1 cellular context compared by ENCODE assay signal in the genomic region with DNA sequence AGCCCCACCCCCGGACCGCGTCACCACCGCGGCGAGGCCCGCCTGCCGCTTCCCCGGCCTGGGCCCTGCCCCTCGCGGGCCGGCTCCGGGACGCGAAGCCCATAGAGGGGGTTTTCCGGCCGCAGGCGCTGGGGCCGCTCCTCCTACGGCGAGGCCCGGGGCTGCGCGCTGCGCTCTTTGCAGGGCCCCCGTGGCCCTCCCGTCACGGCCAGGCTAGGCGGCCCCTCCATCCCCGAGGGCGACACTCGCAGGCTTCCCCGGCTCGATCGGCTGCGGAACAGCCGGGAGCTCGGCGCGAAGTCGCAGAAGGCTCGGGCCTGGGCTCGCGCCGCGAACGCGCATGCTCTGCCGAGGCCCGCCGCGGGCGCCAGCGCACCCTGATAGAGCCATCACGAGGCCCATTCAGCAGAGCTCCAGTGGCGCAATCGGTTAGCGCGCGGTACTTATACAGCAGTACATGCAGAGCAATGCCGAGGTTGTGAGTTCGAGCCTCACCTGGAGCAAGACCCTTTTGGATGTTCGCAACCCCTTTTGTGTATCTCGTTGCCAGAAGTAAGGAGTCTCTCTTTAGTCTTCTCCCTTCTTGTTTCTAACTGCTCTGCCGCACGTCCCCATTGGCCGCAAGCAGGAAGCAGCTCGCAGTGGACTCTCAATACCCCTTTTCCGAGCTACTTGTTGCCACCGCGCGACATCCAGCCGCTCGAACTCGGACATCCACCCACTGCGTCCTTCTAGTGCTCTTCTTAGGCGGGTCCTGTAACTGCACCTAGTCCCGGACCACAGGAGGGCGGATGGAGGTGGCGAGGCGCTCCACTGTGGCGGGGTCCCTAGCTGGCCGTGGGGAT.
TF ChIP-seq lines count a peak whose summit lies in the region.

No MANE protein-coding gene starts in this region.

TF ChIP-seq in K562, 482 proteins besides CTCF, POLR2A, EP300 and RAD21 (continued from another document and continues in another):
- no peak for TF ChIP-seq CCAR2 (IDR thresholded peaks at IDR 0.05; ENCODE audit: low read depth, low read length)
- no peak for TF ChIP-seq RAD51 (IDR thresholded peaks at IDR 0.05; ENCODE audit: borderline replicate concordance, low read depth)
- TF ChIP-seq, protein P1, sequence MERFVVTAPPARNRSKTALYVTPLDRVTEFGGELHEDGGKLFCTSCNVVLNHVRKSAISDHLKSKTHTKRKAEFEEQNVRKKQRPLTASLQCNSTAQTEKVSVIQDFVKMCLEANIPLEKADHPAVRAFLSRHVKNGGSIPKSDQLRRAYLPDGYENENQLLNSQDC (CRISPR knock-in tag; IDR thresholded peaks at IDR 0.05), result 0 out of 2 replicates have a peak, but pooled peaks have one; percentile 63
- TF ChIP-seq, protein P2, sequence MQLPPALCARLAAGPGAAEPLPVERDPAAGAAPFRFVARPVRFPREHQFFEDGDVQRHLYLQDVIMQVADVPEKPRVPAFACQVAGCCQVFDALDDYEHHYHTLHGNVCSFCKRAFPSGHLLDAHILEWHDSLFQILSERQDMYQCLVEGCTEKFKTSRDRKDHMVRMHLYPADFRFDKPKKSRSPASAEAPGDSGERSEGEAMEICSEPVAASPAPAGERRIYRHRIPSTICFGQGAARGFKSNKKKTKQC (CRISPR knock-in tag; IDR thresholded peaks at IDR 0.05), result peak; percentile 76; the same call in 1 of the 2 replicates
- TF ChIP-seq RFX5 (IDR thresholded peaks at IDR 0.05; ENCODE audit: low read depth, low read length), result peak; percentile 72; the same call in 1 of the 2 replicates
- TF ChIP-seq PTBP1 (IDR thresholded peaks at IDR 0.05; ENCODE audit: low read depth, low read length), result 0 out of 2 replicates have a peak, but pooled peaks have one; percentile 26
- TF ChIP-seq SMAD2 (IDR thresholded peaks at IDR 0.05; ENCODE audit: low read depth, low read length), result no peak
- no peak for TF ChIP-seq ZBED1 (IDR thresholded peaks at IDR 0.05)
- TF ChIP-seq SNIP1 (IDR thresholded peaks at IDR 0.05; ENCODE audit: low read depth), result peak; percentile 58; the same call in 1 of the 2 replicates
- 0 out of 2 replicates have a peak, but pooled peaks have one; percentile 73 for TF ChIP-seq PRMT5 (CRISPR knock-in tag; IDR thresholded peaks at IDR 0.05)
- peak; percentile 47; the same call in 1 of the 2 replicates for TF ChIP-seq SMARCE1 (IDR thresholded peaks at IDR 0.05)
- 0 out of 2 replicates have a peak, but pooled peaks have one; percentile 22 for TF ChIP-seq HLTF (IDR thresholded peaks at IDR 0.05)
- no peak for TF ChIP-seq ETV6 (IDR thresholded peaks at IDR 0.05; ENCODE audit: borderline replicate concordance in 1 of 2, low read depth in 2 of 2, low read length in 1 of 2)
- peak; percentile 77; the same call in 1 of the 2 replicates for TF ChIP-seq ETV6 (CRISPR knock-in tag; IDR thresholded peaks at IDR 0.05; ENCODE audit: borderline replicate concordance)
- peak; percentile 14 for TF ChIP-seq NEUROD1 (IDR thresholded peaks at IDR 0.05; ENCODE audit: borderline replicate concordance, low read depth, low read length, partially characterized antibody)
- TF ChIP-seq FOXM1 (IDR thresholded peaks at IDR 0.05; ENCODE audit: low read depth), result no peak
- TF ChIP-seq FOXM1 (CRISPR knock-in tag; IDR thresholded peaks at IDR 0.05; ENCODE audit: low read depth), result peak; percentile 72; the same call in 1 of the 2 replicates
- no peak for TF ChIP-seq ZNF696 (CRISPR knock-in tag; conservative IDR thresholded peaks at IDR 0.05)
- no peak for TF ChIP-seq STAT5B (CRISPR knock-in tag; IDR thresholded peaks at IDR 0.05)
- peak; percentile 66 for TF ChIP-seq DPF2 (IDR thresholded peaks at IDR 0.05)
- no peak for TF ChIP-seq SETDB1 (IDR thresholded peaks at IDR 0.05; ENCODE audit: low read length)
- TF ChIP-seq, protein P3, sequence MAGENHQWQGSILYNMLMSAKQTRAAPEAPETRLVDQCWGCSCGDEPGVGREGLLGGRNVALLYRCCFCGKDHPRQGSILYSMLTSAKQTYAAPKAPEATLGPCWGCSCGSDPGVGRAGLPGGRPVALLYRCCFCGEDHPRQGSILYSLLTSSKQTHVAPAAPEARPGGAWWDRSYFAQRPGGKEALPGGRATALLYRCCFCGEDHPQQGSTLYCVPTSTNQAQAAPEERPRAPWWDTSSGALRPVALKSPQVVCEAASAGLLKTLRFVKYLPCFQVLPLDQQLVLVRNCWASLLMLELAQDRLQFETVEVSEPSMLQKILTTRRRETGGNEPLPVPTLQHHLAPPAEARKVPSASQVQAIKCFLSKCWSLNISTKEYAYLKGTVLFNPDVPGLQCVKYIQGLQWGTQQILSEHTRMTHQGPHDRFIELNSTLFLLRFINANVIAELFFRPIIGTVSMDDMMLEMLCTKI (IDR thresholded peaks at IDR 0.05; ENCODE audit: partially characterized antibody), result no peak
- no peak for TF ChIP-seq PRPF4 (IDR thresholded peaks at IDR 0.05; ENCODE audit: insufficient read depth, low read depth, low read length, poor library complexity, severe bottlenecking)
- TF ChIP-seq STAG1 (CRISPR knock-in tag; IDR thresholded peaks at IDR 0.05; ENCODE audit: borderline replicate concordance), result no peak
- TF ChIP-seq FOXK1 (CRISPR knock-in tag; IDR thresholded peaks at IDR 0.05; ENCODE audit: borderline replicate concordance), result peak; percentile 52; the same call in 1 of the 2 replicates
- TF ChIP-seq KDM4B (IDR thresholded peaks at IDR 0.05; ENCODE audit: borderline replicate concordance in 2 of 2, low read depth in 1 of 2), result no peak
- TF ChIP-seq NFE2 (IDR thresholded peaks at IDR 0.05; ENCODE audit: low read depth), result 0 out of 2 replicates have a peak, but pooled peaks have one; percentile 19
- TF ChIP-seq, protein P4, sequence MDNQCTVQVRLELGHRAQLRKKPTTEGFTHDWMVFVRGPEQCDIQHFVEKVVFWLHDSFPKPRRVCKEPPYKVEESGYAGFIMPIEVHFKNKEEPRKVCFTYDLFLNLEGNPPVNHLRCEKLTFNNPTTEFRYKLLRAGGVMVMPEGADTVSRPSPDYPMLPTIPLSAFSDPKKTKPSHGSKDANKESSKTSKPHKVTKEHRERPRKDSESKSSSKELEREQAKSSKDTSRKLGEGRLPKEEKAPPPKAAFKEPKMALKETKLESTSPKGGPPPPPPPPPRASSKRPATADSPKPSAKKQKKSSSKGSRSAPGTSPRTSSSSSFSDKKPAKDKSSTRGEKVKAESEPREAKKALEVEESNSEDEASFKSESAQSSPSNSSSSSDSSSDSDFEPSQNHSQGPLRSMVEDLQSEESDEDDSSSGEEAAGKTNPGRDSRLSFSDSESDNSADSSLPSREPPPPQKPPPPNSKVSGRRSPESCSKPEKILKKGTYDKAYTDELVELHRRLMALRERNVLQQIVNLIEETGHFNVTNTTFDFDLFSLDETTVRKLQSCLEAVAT (IDR thresholded peaks at IDR 0.05), result 0 out of 4 replicates have a peak, but pooled peaks have one; percentile 16 to 50
- TF ChIP-seq MAFG (tag; conservative IDR thresholded peaks at IDR 0.05), result no peak
- peak; percentile 84 for TF ChIP-seq XRCC5 (IDR thresholded peaks at IDR 0.05; ENCODE audit: low read depth, low read length)
- TF ChIP-seq ZC3H4 (CRISPR knock-in tag; IDR thresholded peaks at IDR 0.05; ENCODE audit: borderline replicate concordance), result no peak
- no peak for TF ChIP-seq KHSRP (IDR thresholded peaks at IDR 0.05)
- no peak for TF ChIP-seq TEAD2 (tag; IDR thresholded peaks at IDR 0.05)
- TF ChIP-seq, protein P5, sequence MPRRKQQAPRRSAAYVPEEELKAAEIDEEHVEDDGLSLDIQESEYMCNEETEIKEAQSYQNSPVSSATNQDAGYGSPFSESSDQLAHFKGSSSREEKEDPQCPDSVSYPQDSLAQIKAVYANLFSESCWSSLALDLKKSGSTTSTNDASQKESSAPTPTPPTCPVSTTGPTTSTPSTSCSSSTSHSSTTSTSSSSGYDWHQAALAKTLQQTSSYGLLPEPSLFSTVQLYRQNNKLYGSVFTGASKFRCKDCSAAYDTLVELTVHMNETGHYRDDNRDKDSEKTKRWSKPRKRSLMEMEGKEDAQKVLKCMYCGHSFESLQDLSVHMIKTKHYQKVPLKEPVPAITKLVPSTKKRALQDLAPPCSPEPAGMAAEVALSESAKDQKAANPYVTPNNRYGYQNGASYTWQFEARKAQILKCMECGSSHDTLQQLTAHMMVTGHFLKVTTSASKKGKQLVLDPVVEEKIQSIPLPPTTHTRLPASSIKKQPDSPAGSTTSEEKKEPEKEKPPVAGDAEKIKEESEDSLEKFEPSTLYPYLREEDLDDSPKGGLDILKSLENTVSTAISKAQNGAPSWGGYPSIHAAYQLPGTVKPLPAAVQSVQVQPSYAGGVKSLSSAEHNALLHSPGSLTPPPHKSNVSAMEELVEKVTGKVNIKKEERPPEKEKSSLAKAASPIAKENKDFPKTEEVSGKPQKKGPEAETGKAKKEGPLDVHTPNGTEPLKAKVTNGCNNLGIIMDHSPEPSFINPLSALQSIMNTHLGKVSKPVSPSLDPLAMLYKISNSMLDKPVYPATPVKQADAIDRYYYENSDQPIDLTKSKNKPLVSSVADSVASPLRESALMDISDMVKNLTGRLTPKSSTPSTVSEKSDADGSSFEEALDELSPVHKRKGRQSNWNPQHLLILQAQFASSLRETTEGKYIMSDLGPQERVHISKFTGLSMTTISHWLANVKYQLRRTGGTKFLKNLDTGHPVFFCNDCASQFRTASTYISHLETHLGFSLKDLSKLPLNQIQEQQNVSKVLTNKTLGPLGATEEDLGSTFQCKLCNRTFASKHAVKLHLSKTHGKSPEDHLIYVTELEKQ (CRISPR knock-in tag; IDR thresholded peaks at IDR 0.05), result no peak
- TF ChIP-seq, protein P6, sequence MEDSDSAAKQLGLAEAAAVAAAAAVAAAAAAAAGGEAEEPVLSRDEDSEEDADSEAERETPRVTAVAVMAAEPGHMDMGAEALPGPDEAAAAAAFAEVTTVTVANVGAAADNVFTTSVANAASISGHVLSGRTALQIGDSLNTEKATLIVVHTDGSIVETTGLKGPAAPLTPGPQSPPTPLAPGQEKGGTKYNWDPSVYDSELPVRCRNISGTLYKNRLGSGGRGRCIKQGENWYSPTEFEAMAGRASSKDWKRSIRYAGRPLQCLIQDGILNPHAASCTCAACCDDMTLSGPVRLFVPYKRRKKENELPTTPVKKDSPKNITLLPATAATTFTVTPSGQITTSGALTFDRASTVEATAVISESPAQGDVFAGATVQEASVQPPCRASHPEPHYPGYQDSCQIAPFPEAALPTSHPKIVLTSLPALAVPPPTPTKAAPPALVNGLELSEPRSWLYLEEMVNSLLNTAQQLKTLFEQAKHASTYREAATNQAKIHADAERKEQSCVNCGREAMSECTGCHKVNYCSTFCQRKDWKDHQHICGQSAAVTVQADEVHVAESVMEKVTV (CRISPR knock-in tag; IDR thresholded peaks at IDR 0.05), result peak; percentile 52
- TF ChIP-seq, protein P7, sequence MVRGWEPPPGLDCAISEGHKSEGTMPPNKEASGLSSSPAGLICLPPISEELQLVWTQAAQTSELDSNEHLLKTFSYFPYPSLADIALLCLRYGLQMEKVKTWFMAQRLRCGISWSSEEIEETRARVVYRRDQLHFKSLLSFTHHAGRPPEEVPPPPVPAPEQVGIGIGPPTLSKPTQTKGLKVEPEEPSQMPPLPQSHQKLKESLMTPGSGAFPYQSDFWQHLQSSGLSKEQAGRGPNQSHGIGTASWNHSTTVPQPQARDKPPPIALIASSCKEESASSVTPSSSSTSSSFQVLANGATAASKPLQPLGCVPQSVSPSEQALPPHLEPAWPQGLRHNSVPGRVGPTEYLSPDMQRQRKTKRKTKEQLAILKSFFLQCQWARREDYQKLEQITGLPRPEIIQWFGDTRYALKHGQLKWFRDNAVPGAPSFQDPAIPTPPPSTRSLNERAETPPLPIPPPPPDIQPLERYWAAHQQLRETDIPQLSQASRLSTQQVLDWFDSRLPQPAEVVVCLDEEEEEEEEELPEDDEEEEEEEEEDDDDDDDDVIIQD (CRISPR knock-in tag; IDR thresholded peaks at IDR 0.05), result no peak
- peak; percentile 93 for TF ChIP-seq KAT7 (CRISPR knock-in tag; IDR thresholded peaks at IDR 0.05; ENCODE audit: borderline replicate concordance)
- TF ChIP-seq CXXC5 (CRISPR knock-in tag; IDR thresholded peaks at IDR 0.05), result peak; percentile 81
- no peak for TF ChIP-seq HNRNPH1 (optimal IDR thresholded peaks at IDR 0.05; ENCODE audit: low read depth, low read length)
- TF ChIP-seq BHLHE40 (IDR thresholded peaks at IDR 0.05; ENCODE audit: low read length), result 0 out of 2 replicates have a peak, but pooled peaks have one; percentile 42
- TF ChIP-seq RBM25 (IDR thresholded peaks at IDR 0.05; ENCODE audit: low read depth, low read length, severe bottlenecking), result peak; percentile 47
- TF ChIP-seq, protein P8, sequence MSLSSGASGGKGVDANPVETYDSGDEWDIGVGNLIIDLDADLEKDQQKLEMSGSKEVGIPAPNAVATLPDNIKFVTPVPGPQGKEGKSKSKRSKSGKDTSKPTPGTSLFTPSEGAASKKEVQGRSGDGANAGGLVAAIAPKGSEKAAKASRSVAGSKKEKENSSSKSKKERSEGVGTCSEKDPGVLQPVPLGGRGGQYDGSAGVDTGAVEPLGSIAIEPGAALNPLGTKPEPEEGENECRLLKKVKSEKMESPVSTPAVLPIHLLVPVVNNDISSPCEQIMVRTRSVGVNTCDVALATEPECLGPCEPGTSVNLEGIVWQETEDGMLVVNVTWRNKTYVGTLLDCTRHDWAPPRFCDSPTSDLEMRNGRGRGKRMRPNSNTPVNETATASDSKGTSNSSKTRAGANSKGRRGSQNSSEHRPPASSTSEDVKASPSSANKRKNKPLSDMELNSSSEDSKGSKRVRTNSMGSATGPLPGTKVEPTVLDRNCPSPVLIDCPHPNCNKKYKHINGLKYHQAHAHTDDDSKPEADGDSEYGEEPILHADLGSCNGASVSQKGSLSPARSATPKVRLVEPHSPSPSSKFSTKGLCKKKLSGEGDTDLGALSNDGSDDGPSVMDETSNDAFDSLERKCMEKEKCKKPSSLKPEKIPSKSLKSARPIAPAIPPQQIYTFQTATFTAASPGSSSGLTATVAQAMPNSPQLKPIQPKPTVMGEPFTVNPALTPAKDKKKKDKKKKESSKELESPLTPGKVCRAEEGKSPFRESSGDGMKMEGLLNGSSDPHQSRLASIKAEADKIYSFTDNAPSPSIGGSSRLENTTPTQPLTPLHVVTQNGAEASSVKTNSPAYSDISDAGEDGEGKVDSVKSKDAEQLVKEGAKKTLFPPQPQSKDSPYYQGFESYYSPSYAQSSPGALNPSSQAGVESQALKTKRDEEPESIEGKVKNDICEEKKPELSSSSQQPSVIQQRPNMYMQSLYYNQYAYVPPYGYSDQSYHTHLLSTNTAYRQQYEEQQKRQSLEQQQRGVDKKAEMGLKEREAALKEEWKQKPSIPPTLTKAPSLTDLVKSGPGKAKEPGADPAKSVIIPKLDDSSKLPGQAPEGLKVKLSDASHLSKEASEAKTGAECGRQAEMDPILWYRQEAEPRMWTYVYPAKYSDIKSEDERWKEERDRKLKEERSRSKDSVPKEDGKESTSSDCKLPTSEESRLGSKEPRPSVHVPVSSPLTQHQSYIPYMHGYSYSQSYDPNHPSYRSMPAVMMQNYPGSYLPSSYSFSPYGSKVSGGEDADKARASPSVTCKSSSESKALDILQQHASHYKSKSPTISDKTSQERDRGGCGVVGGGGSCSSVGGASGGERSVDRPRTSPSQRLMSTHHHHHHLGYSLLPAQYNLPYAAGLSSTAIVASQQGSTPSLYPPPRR (CRISPR knock-in tag; IDR thresholded peaks at IDR 0.05; ENCODE audit: borderline replicate concordance), result no peak
- peak in 1 of 2 experiments; percentile 44; a peak in 1 of 4 replicates for TF ChIP-seq KDM1A (IDR thresholded peaks at IDR 0.05)
